8 cellular contexts compared by ENCODE assay signal in the genomic region with DNA sequence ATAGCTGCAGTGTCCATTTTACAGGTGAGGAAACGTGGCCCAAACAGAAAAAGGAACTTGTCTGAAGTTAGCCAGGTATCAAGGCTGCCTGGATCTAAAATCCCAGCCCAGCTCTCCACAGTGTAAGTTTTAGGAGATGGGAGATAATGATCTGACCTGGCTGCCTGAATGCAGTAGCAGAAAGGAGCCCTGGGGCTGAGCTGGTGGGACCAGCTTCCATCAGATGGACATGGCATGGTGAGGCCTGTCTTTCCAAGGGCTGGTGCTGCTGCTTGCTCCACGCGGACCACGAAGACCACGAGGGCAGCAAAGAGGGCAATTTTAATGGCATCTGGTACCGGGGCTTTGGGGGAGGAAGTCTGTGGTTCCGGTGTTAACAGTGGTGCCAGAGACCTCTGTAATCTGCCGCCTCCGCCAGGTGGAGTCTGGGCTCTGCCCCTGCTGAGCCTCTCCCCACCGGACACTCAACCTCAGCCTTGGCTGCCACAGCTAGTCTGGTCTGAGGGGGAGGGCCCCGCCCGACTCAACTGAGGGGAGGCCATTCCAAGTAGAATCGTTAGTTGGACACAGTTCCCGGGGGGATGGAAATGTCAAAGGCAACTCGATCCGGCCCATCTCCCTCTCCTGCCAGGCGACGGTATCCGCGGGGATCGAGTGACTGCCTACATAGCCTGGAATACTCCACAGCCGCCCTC. TPM values are rescaled to one million over a fixed set of nuclear protein-coding genes. Genes with fewer than 3 reads are reported as not detected.
DNase-seq lines count a peak whose midpoint lies in the region; ATAC-seq and TF ChIP-seq lines count a peak whose summit lies in the region.

No MANE protein-coding gene starts in this region.

- no peaks in the 10 kb centered on the region for H3K36me3 ChIP-seq in rectal smooth muscle tissue (ENCODE audit: control insufficient read depth, insufficient read depth, low read length)

- H3K4me1 Mint-ChIP-seq in HFFc6 (ENCODE audit: low read depth), result peaks cover 10% of the 10 kb centered on the region

- DNase-seq in DMS53 treated with DMSO at 0.1 percent for 48 hours (lab: John Stamatoyannopoulos, UW; ENCODE audit: unreplicated experiment) (peak; percentile 43), HFFc6 (no peak), SHP77 (lab: John Stamatoyannopoulos, UW) (peak; percentile 11 to 30), hypothalamus (lab: John Stamatoyannopoulos, UW) (peak in 26 of 51 donors; percentile 27 to 79 (median 49)), cortex of kidney (lab: John Stamatoyannopoulos, UW) (no peak)

- H3K27me3 Mint-ChIP-seq in HFFc6 (ENCODE audit: insufficient read depth), result peaks cover 18% of the 10 kb centered on the region

- peaks cover 3% of the 10 kb centered on the region; the same call in 1 of the 2 replicates for H3K9me3 Mint-ChIP-seq in HFFc6

- TF ChIP-seq CTCF in HFFc6 (IDR thresholded peaks at IDR 0.05), result no peak

- H3K36me3 Mint-ChIP-seq in HFFc6 (ENCODE audit: low read depth), result no peaks in the 10 kb centered on the region

- no peak for ATAC-seq in HG03565 (IDR thresholded peaks at IDR 0.05; ENCODE audit: unreplicated experiment)

- peak overlapping the region; percentile 91 for H3K4me3 ChIP-seq in rectal smooth muscle tissue (ENCODE audit: low read length)

- peak overlapping the region; percentile 87 for H3K9ac ChIP-seq in rectal smooth muscle tissue (ENCODE audit: low read length)

- H3K27ac ChIP-seq in angular gyrus (ENCODE audit: low read depth, low read length) (peak overlapping the region; percentile 83), rectal smooth muscle tissue (ENCODE audit: low read depth, low read length) (peak overlapping the region; percentile 86)

- H3K4me3 Mint-ChIP-seq in HFFc6, result peak overlapping the region; percentile 90

- peaks cover 19% of the 10 kb centered on the region for H3K4me1 ChIP-seq in rectal smooth muscle tissue (ENCODE audit: control insufficient read depth, insufficient read depth, low read length)

- H3K27ac Mint-ChIP-seq in HFFc6, result no peak overlapping the region

- no peaks in the 10 kb centered on the region for H3K27me3 ChIP-seq in rectal smooth muscle tissue (ENCODE audit: control insufficient read depth, insufficient read depth, low read length)

RNA-seq across cellular contexts. Expression of gene MYORG, which starts 0.7 kb away (rescaled TPM):
- total RNA-seq in HFFc6 (2021; fragmentation: NEBNext Ultra II Directional; extraction: Animal tissue kit (Norgen Biotek cat#: 25700)), result 1 to 10 TPM in 5 of 6 experiments, under 1 TPM in 1; 0.96 to 2.2 (median 1.4) TPM

RNA-seq across cellular contexts. Expression of gene NUDT2, which starts 46.7 kb away (rescaled TPM):
- 10 to 100 TPM; 29.0 to 35.2 (median 31.9) TPM for total RNA-seq in HFFc6 (2021; fragmentation: NEBNext Ultra II Directional; extraction: Animal tissue kit (Norgen Biotek cat#: 25700))

RNA-seq across cellular contexts. Expression of gene KIF24, which starts 47.0 kb away (rescaled TPM):
- total RNA-seq in HFFc6 (2021; fragmentation: NEBNext Ultra II Directional; extraction: Animal tissue kit (Norgen Biotek cat#: 25700)), result 1 to 10 TPM; 1.4 to 3.2 (median 2.8) TPM

Comparison
In these comparisons a context has a peak if more than half of its experiments do, and no peak if none do; other contexts are left out.
1. DNase-seq: peak in DMS53 treated with DMSO at 0.1 percent for 48 hours (single experiment), SHP77 (2 of 2) and hypothalamus (26 of 51); none in HFFc6 (single experiment) and cortex of kidney (single experiment).